8 cellular contexts compared by ENCODE assay signal in the genomic region with DNA sequence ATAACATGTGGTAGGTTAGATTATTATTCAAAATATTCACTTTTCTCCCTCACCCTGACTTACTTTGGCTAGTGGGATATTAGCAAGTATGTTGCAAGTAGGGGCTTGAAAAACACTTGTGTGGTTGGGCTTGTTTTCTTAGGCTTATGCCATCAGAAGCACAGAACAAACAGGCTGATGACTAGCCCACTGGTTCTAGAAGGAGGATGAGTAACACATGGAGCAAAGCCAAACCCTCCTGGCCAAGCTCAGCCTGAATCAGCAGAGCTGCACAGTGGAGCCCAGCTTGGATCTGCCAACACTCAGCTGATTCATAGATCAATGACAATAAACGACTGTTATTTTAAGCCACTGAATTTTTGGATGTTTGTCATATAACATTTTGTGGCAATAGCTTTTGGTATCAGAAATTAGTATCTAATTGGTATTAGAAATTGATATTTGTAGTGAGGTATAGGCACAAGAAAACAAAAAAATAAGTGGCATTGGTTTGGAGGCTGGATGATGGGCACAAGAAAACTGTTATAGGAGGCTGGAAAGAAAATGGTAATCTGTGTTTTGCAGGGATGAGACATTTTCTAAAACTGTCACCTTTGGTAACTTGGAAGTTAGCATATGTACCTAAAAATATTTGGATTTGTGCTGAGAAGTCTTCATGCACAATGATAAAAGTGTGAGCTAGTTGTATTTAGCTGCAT. TPM values are rescaled to one million over a fixed set of nuclear protein-coding genes. Genes with fewer than 3 reads are reported as not detected.
DNase-seq lines count a peak whose midpoint lies in the region; ATAC-seq and TF ChIP-seq lines count a peak whose summit lies in the region.

No MANE protein-coding gene starts in this region.

- no peak overlapping the region for H2AFZ ChIP-seq in smooth muscle cell (ENCODE audit: low read depth)

- no peaks in the 10 kb centered on the region for H3F3A ChIP-seq in smooth muscle cell (ENCODE audit: low read depth)

- H3K4me1 ChIP-seq in smooth muscle cell (ENCODE audit: low read depth): no peaks in the 10 kb centered on the region

- H4K20me1 ChIP-seq in smooth muscle cell (ENCODE audit: low read depth): no peaks in the 10 kb centered on the region

- H3K9me3 ChIP-seq in smooth muscle cell (replicated peaks; ENCODE audit: low read depth): no peaks in the 10 kb centered on the region

- no peak overlapping the region for H3K27ac ChIP-seq in smooth muscle cell (ENCODE audit: low read depth)

- H3K4me2 ChIP-seq in smooth muscle cell: no peak overlapping the region

- WGBS in smooth muscle cell (ENCODE audit: low lambda C conversion rate): 16% methylated on average over 1 of the region's 1 CpG

- no peak overlapping the region for H3K9ac ChIP-seq in smooth muscle cell (ENCODE audit: low read depth)

- no peak for TF ChIP-seq CTCF in smooth muscle cell (IDR thresholded peaks at IDR 0.05; ENCODE audit: borderline replicate concordance, insufficient read depth, poor library complexity, severe bottlenecking)

- no peaks in the 10 kb centered on the region for H3K36me3 ChIP-seq in smooth muscle cell (ENCODE audit: low read depth)

- H3K79me2 ChIP-seq in smooth muscle cell (ENCODE audit: low read depth): no peaks in the 10 kb centered on the region

- H3K27me3 ChIP-seq in smooth muscle cell (ENCODE audit: low read depth): no peaks in the 10 kb centered on the region

- DNase-seq in AG08396 (ENCODE audit: low spot score) (peak; percentile 84), NCI-H2196 treated with DMSO at 0.1 percent for 48 hours (lab: John Stamatoyannopoulos, UW; ENCODE audit: unreplicated experiment) (peak; percentile 7), dedifferentiated amniotic fluid mesenchymal stem cell (ENCODE audit: extremely low spot score) (peak; percentile 92), middle frontal gyrus (ENCODE audit: extremely low spot score, low spot score) (peak; percentile 81), smooth muscle cell (lab: John Stamatoyannopoulos, UW; ENCODE audit: unreplicated experiment) (no peak)
- no peak for DNase-seq in activated CD4-positive, alpha-beta T cell treated with anti-CD3 and anti-CD28 coated beads for 1 hour

- H3K4me3 ChIP-seq in smooth muscle cell: no peak overlapping the region

- no peak for ATAC-seq in HG02852 (IDR thresholded peaks at IDR 0.05; ENCODE audit: unreplicated experiment)
- ATAC-seq in HG02885 (IDR thresholded peaks at IDR 0.05; ENCODE audit: poor library complexity, unreplicated experiment): no peak

RNA-seq across cellular contexts. Expression of gene ZBED3, which starts 46.1 kb away (rescaled TPM):
- total RNA-seq in smooth muscle cell: 0.81 and 1.6 TPM in 2 replicates
- polyA plus RNA-seq in smooth muscle cell: 4.6 and 4.8 TPM in 2 replicates

Comparison
In these comparisons a context has a peak if more than half of its experiments do, and no peak if none do; other contexts are left out.
1. DNase-seq: peak in AG08396 (single experiment), NCI-H2196 treated with DMSO at 0.1 percent for 48 hours (single experiment), dedifferentiated amniotic fluid mesenchymal stem cell (single experiment) and middle frontal gyrus (single experiment); none in activated CD4-positive, alpha-beta T cell treated with anti-CD3 and anti-CD28 coated beads for 1 hour (single experiment) and smooth muscle cell (single experiment).